ENCODE assay signal across 16 cellular contexts in genomic region chr1:91891486-91891885, GRCh38. TPM values are rescaled to one million over a fixed set of nuclear protein-coding genes. Genes with fewer than 3 reads are reported as not detected.
DNase-seq lines count a peak whose midpoint lies in the region; ATAC-seq, FAIRE-seq and TF ChIP-seq lines count a peak whose summit lies in the region.
"Had no signal": no experiment of that assay in that cellular context is flagged by ENCODE, and none has a peak within 500 bp of the region (broad histone marks: within the 10 kb centered on the region; RNA-seq: fewer than 3 reads in every experiment).

No MANE protein-coding gene starts in this region.

- peak overlapping the region; percentile 19 for H3K4me2 ChIP-seq in astrocyte (ENCODE audit: low read length)

- no peaks in the 10 kb centered on the region for H4K20me1 ChIP-seq in astrocyte (ENCODE audit: insufficient read depth, low read length)

- H3K9me3 ChIP-seq in astrocyte (ENCODE audit: insufficient read depth, low read depth, low read length) (no peaks in the 10 kb centered on the region), left ventricle myocardium inferior (replicated peaks) (no peaks in the 10 kb centered on the region), subcutaneous abdominal adipose tissue (ENCODE audit: control insufficient read depth in 5 of 5, low read length in 5 of 5) (no peaks in the 10 kb centered on the region)
- H3K9me3 ChIP-seq: testis had no signal

- DNase-seq in activated CD4-positive, alpha-beta memory T cell treated with anti-CD3 and anti-CD28 coated beads, Interleukin-2, amount 10 ng/mL, durations not matched to agents 7 days and 5 days = no peak
- DNase-seq in activated CD4-positive, alpha-beta memory T cell treated with anti-CD3 and anti-CD28 coated beads for 36 hours = no peak
- no peak for DNase-seq in astrocyte (ENCODE audit: low read depth)
- DNase-seq in left ventricle myocardium inferior = no peak
- no peak for DNase-seq in NCI-H128 (lab: John Stamatoyannopoulos, UW; ENCODE audit: unreplicated experiment)
- no peak for DNase-seq in SKM-1 treated with dmso at 0.1 percent for 144 hours (lab: John Stamatoyannopoulos, UW; ENCODE audit: unreplicated experiment)
- DNase-seq: glutamatergic neuron, NCI-H1417 treated with DMSO at 0.1 percent for 48 hours, NCI-H526 treated with DMSO at 0.1 percent for 48 hours, testis had no signal

- H3K4me1 Mint-ChIP-seq in activated CD4-positive, alpha-beta memory T cell treated with anti-CD3 and anti-CD28 coated beads, Interleukin-2, amount 10 ng/mL, durations not matched to agents 7 days and 5 days = peaks cover 36% of the 10 kb centered on the region
- peaks cover 39% of the 10 kb centered on the region for H3K4me1 Mint-ChIP-seq in activated CD4-positive, alpha-beta memory T cell treated with anti-CD3 and anti-CD28 coated beads for 36 hours (ENCODE audit: low read depth)
- no peaks in the 10 kb centered on the region for H3K4me1 Mint-ChIP-seq in astrocyte (ENCODE audit: low read depth, unreplicated experiment)

- no peaks in the 10 kb centered on the region for H3K79me2 ChIP-seq in astrocyte (ENCODE audit: insufficient read depth, low read length)

- intact Hi-C loops in activated CD4-positive, alpha-beta memory T cell treated with anti-CD3 and anti-CD28 coated beads for 36 hours (cut with micrococcal nuclease) = no loop called here
- intact Hi-C loops in left ventricle myocardium inferior (cut with micrococcal nuclease) = no loop called here

- no peaks in the 10 kb centered on the region for H3K36me3 Mint-ChIP-seq in activated CD4-positive, alpha-beta memory T cell treated with anti-CD3 and anti-CD28 coated beads, Interleukin-2, amount 10 ng/mL, durations not matched to agents 7 days and 5 days (ENCODE audit: low read depth)
- H3K36me3 Mint-ChIP-seq in activated CD4-positive, alpha-beta memory T cell treated with anti-CD3 and anti-CD28 coated beads for 36 hours = no peaks in the 10 kb centered on the region
- no peaks in the 10 kb centered on the region for H3K36me3 Mint-ChIP-seq in astrocyte (ENCODE audit: low read depth, unreplicated experiment)

- H3K9me3 Mint-ChIP-seq in activated CD4-positive, alpha-beta memory T cell treated with anti-CD3 and anti-CD28 coated beads, Interleukin-2, amount 10 ng/mL, durations not matched to agents 7 days and 5 days = no peaks in the 10 kb centered on the region
- H3K9me3 Mint-ChIP-seq in activated CD4-positive, alpha-beta memory T cell treated with anti-CD3 and anti-CD28 coated beads for 36 hours = no peaks in the 10 kb centered on the region
- peaks cover 1% of the 10 kb centered on the region for H3K9me3 Mint-ChIP-seq in astrocyte (ENCODE audit: unreplicated experiment)

- POLR2A ChIA-PET in activated CD4-positive, alpha-beta memory T cell treated with anti-CD3 and anti-CD28 coated beads, Interleukin-2, amount 10 ng/mL, durations not matched to agents 7 days and 5 days (lab: Charles Lee) = no interaction called here
- POLR2A ChIA-PET in activated CD4-positive, alpha-beta memory T cell treated with anti-CD3 and anti-CD28 coated beads for 36 hours (lab: Charles Lee) = no interaction called here

- no peak for ATAC-seq in GM18520 (IDR thresholded peaks at IDR 0.05; ENCODE audit: unreplicated experiment)

- FAIRE-seq in astrocyte (lab: Jason Lieb, UNC) = no peak
- FAIRE-seq: A204.1 had no signal

- H3K4me3 ChIP-seq in astrocyte (ENCODE audit: insufficient read depth, low read depth, low read length) = no peak overlapping the region
- no peak overlapping the region for H3K4me3 ChIP-seq in left ventricle myocardium inferior
- H3K4me3 ChIP-seq in subcutaneous abdominal adipose tissue (ENCODE audit: low read depth in 1 of 5, low read length in 5 of 5) = no peak overlapping the region
- H3K4me3 ChIP-seq: testis had no signal

- no peak overlapping the region for H2AFZ ChIP-seq in astrocyte (ENCODE audit: low read depth, low read length)

- H3K36me3 ChIP-seq in astrocyte (ENCODE audit: insufficient read depth, low read length) = no peaks in the 10 kb centered on the region
- H3K36me3 ChIP-seq in left ventricle myocardium inferior = no peaks in the 10 kb centered on the region
- no peaks in the 10 kb centered on the region for H3K36me3 ChIP-seq in subcutaneous abdominal adipose tissue (ENCODE audit: control insufficient read depth in 5 of 5, insufficient read depth in 5 of 5, low read length in 5 of 5)

- H3K27me3 Mint-ChIP-seq in activated CD4-positive, alpha-beta memory T cell treated with anti-CD3 and anti-CD28 coated beads, Interleukin-2, amount 10 ng/mL, durations not matched to agents 7 days and 5 days = peaks cover 23% of the 10 kb centered on the region
- H3K27me3 Mint-ChIP-seq in activated CD4-positive, alpha-beta memory T cell treated with anti-CD3 and anti-CD28 coated beads for 36 hours = peaks cover 6% of the 10 kb centered on the region
- H3K27me3 Mint-ChIP-seq in astrocyte (ENCODE audit: low read depth, unreplicated experiment) = peaks cover 11% of the 10 kb centered on the region

- no peak overlapping the region for H3K9ac ChIP-seq in astrocyte (ENCODE audit: low read length)
- H3K9ac ChIP-seq in subcutaneous abdominal adipose tissue (ENCODE audit: low read length in 5 of 5) = no peak overlapping the region

- TF ChIP-seq CTCF in astrocyte (IDR thresholded peaks at IDR 0.05; ENCODE audit: insufficient read depth, low read depth, low read length) = no peak
- TF ChIP-seq CTCF in left ventricle myocardium inferior (IDR thresholded peaks at IDR 0.05; ENCODE audit: borderline replicate concordance) = no peak

- CTCF ChIA-PET in activated CD4-positive, alpha-beta memory T cell treated with anti-CD3 and anti-CD28 coated beads, Interleukin-2, amount 10 ng/mL, durations not matched to agents 7 days and 5 days (lab: Charles Lee) = no interaction called here
- CTCF ChIA-PET in activated CD4-positive, alpha-beta memory T cell treated with anti-CD3 and anti-CD28 coated beads for 36 hours (lab: Charles Lee) = no interaction called here

- H3K27ac ChIP-seq in astrocyte (ENCODE audit: low read depth, low read length) = no peak overlapping the region
- H3K27ac ChIP-seq in left ventricle myocardium inferior (replicated peaks) = peak overlapping the region; percentile 62
- H3K27ac ChIP-seq in subcutaneous abdominal adipose tissue (ENCODE audit: low read depth, low read length) = peak overlapping the region; percentile 64
- H3K27ac ChIP-seq: testis had no signal

- H3K27me3 ChIP-seq in astrocyte (ENCODE audit: insufficient read depth, low read length) (no peaks in the 10 kb centered on the region), left ventricle myocardium inferior (ENCODE audit: low read depth) (no peaks in the 10 kb centered on the region), subcutaneous abdominal adipose tissue (ENCODE audit: control insufficient read depth in 5 of 5, insufficient read depth in 4 of 5, low read length in 5 of 5) (no peaks in the 10 kb centered on the region)
- H3K27me3 ChIP-seq: testis had no signal

- H3K4me3 Mint-ChIP-seq in activated CD4-positive, alpha-beta memory T cell treated with anti-CD3 and anti-CD28 coated beads, Interleukin-2, amount 10 ng/mL, durations not matched to agents 7 days and 5 days = no peak overlapping the region
- no peak overlapping the region for H3K4me3 Mint-ChIP-seq in activated CD4-positive, alpha-beta memory T cell treated with anti-CD3 and anti-CD28 coated beads for 36 hours
- H3K4me3 Mint-ChIP-seq in astrocyte (ENCODE audit: unreplicated experiment) = no peak overlapping the region

- H3K4me1 ChIP-seq in astrocyte (ENCODE audit: insufficient read depth, low read length) = peaks cover 6% of the 10 kb centered on the region
- peaks cover 20% of the 10 kb centered on the region for H3K4me1 ChIP-seq in left ventricle myocardium inferior
- peaks cover 2 to 19% (median 19%) of the 10 kb centered on the region in 5 donors for H3K4me1 ChIP-seq in subcutaneous abdominal adipose tissue (ENCODE audit: control insufficient read depth in 5 of 5, insufficient read depth in 5 of 5, low read length in 5 of 5)
- H3K4me1 ChIP-seq: testis had no signal

- peak overlapping the region; percentile 14 for H3K27ac Mint-ChIP-seq in activated CD4-positive, alpha-beta memory T cell treated with anti-CD3 and anti-CD28 coated beads, Interleukin-2, amount 10 ng/mL, durations not matched to agents 7 days and 5 days
- H3K27ac Mint-ChIP-seq in activated CD4-positive, alpha-beta memory T cell treated with anti-CD3 and anti-CD28 coated beads for 36 hours = no peak overlapping the region
- no peak overlapping the region for H3K27ac Mint-ChIP-seq in astrocyte (ENCODE audit: unreplicated experiment)
- H3K27ac Mint-ChIP-seq: progenitor cell of endocrine pancreas had no signal

RNA-seq across cellular contexts. Expression of gene TGFBR3, which starts 5.5 kb away (rescaled TPM):
- total RNA-seq in activated CD4-positive, alpha-beta memory T cell treated with anti-CD3 and anti-CD28 coated beads, Interleukin-2, amount 10 ng/mL, durations not matched to agents 7 days and 5 days = 10 to 100 TPM; 35.9 to 41.6 TPM
- 1 to 10 TPM; 4.5 to 4.9 TPM for total RNA-seq in activated CD4-positive, alpha-beta memory T cell treated with anti-CD3 and anti-CD28 coated beads for 36 hours
- total RNA-seq in astrocyte (1.0 and 2.5 TPM in 2 replicates), left ventricle myocardium inferior (24.6 TPM)

RNA-seq across cellular contexts. Expression of gene BRDT, which starts 57.7 kb away (rescaled TPM):
- total RNA-seq in activated CD4-positive, alpha-beta memory T cell treated with anti-CD3 and anti-CD28 coated beads, Interleukin-2, amount 10 ng/mL, durations not matched to agents 7 days and 5 days = under 1 TPM; 0.18 to 0.58 TPM
- total RNA-seq in activated CD4-positive, alpha-beta memory T cell treated with anti-CD3 and anti-CD28 coated beads for 36 hours = not detected
- total RNA-seq in astrocyte = not detected in 2 replicates
- total RNA-seq in left ventricle myocardium inferior = not detected
- total RNA-seq: chondrocyte, mesenteric fat pad, progenitor cell of endocrine pancreas had no signal
